ENCODE assay signal across 27 cellular contexts in the genomic region with DNA sequence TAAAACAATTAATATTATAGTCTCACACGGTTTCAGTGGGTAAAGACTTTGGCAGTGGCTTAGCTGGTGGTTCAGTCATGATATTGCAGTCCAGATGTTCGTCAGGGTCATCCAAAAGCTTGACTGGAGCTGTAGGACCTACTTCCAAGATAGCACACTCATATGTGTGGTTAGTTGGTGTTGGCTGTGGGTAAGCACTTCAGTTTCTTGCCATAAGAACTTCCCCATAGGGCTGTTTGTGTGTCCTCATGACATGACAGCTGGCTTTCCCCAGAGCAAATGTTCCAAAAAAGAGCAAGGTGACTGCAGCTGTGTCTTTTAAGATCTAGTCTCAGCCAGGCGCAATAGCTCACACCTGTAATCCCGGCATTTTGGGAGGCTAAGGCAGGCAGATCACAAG.
"Had no signal": no experiment of that assay in that cellular context is flagged by ENCODE, and none has a peak within 500 bp of the region (broad histone marks: within the 10 kb centered on the region; RNA-seq: fewer than 3 reads in every experiment).

No MANE protein-coding gene starts in this region.

- H3K9me3 ChIP-seq: ovary, psoas muscle, testis had no signal

- DNase-seq: effector memory CD8-positive, alpha-beta T cell; erythroblast; esophagus squamous epithelium; foreskin melanocyte; hypothalamus; immature natural killer cell; islet precursor cell; kidney glomerular epithelial cell; left colon; left ventricle myocardium inferior; lower lobe of right lung; naive thymus-derived CD8-positive, alpha-beta T cell; nephron progenitor cell; nucleus accumbens; ovary; posterior cingulate gyrus; psoas muscle; right cardiac atrium; sigmoid colon; stimulated activated CD4-positive, alpha-beta T cell treated with anti-CD3 and anti-CD28 coated beads, Interleukin-2, amount 100 ng/mL, for 24 hours; stimulated activated CD4-positive, alpha-beta T cell treated with anti-CD3 and anti-CD28 coated beads, Interleukin-4, amount 100 ng/mL, for 24 hours; stimulated activated naive CD8-positive, alpha-beta T cell treated with anti-CD3 and anti-CD28 coated beads, Interleukin-15, Interleukin-2, amounts not matched to agents 100 U/mL and 50 U/mL, for 24 hours; substantia nigra; testis; tibial artery had no signal

- FAIRE-seq: endometrium had no signal

- H3K27me3 ChIP-seq: ovary, sigmoid colon, testis, tibial artery had no signal

- H3K36me3 ChIP-seq: esophagus squamous epithelium, left ventricle myocardium inferior, lower lobe of right lung, ovary, sigmoid colon, tibial artery had no signal

- ATAC-seq: effector memory CD8-positive, alpha-beta T cell; left colon; lower lobe of right lung; naive thymus-derived CD8-positive, alpha-beta T cell; psoas muscle; right cardiac atrium; stimulated activated effector memory CD8-positive, alpha-beta T cell treated with anti-CD3 and anti-CD28 coated beads, Interleukin-12 subunit alpha, Interleukin-12 subunit beta, amount 100 ng/mL, for 72 hours; stimulated activated naive CD8-positive, alpha-beta T cell treated with anti-CD3 and anti-CD28 coated beads, Interleukin-15, Interleukin-2, amounts not matched to agents 100 U/mL and 50 U/mL, for 24 hours had no signal

- H3K4me3 ChIP-seq: esophagus squamous epithelium, left ventricle myocardium inferior, lower lobe of right lung, ovary, psoas muscle, sigmoid colon, testis, tibial artery had no signal
